Comparison of ENCODE assay signal across 8 cellular contexts in genomic region chr7:102236592-102237287, GRCh38. TPM values are rescaled to one million over a fixed set of nuclear protein-coding genes. Genes with fewer than 3 reads are reported as not detected.
A peak's percentile ranks its signal among the peaks of the same experiment; 100 is the strongest.
DNase-seq lines count a peak whose midpoint lies in the region; ATAC-seq and TF ChIP-seq lines count a peak whose summit lies in the region.

No MANE protein-coding gene starts in this region.

- DNase-seq in HCEC 1CT, result peak; percentile 55
- DNase-seq in NCI-H748 treated with DMSO at 0.1 percent for 48 hours (lab: John Stamatoyannopoulos, UW), result peak; percentile 46
- peak; percentile 75 for DNase-seq in activated CD8-positive, alpha-beta memory T cell treated with anti-CD3 and anti-CD28 coated beads for 24 hours
- DNase-seq in naive thymus-derived CD8-positive, alpha-beta T cell, result peak in 9 of 10 donors; percentile 4 to 65 (median 33)
- no peak for DNase-seq in thoracic aorta (ENCODE audit: low spot score)

- H3K27me3 ChIP-seq in thoracic aorta (replicated peaks; ENCODE audit: insufficient read depth), result no peaks in the 10 kb centered on the region

- peak; percentile 81 for ATAC-seq in esophagus mucosa
- no peak for ATAC-seq in naive thymus-derived CD8-positive, alpha-beta T cell
- peak; percentile 50 for ATAC-seq in thoracic aorta (ENCODE audit: insufficient number of reproducible peaks, low FRiP score, low read depth)
- ATAC-seq in GM21528 (IDR thresholded peaks at IDR 0.05; ENCODE audit: low FRiP score, unreplicated experiment), result no peak

- no peak overlapping the region for H3K4me3 ChIP-seq in thoracic aorta

- POLR2A ChIA-PET in naive thymus-derived CD8-positive, alpha-beta T cell (lab: Charles Lee), result no interaction called here

- no peaks in the 10 kb centered on the region for H3K9me3 Mint-ChIP-seq in naive thymus-derived CD8-positive, alpha-beta T cell

- H3K27ac Mint-ChIP-seq in naive thymus-derived CD8-positive, alpha-beta T cell, result peak overlapping the region in 3 of 10 donors; percentile 7 to 66 (median 28)

- H3K9me3 ChIP-seq in thoracic aorta, result no peaks in the 10 kb centered on the region

- H3K36me3 Mint-ChIP-seq in naive thymus-derived CD8-positive, alpha-beta T cell, result peaks cover 0 to 78% (median 10%) of the 10 kb centered on the region in 3 donors

- peaks cover 30% of the 10 kb centered on the region for H3K36me3 ChIP-seq in thoracic aorta

- H3K27me3 Mint-ChIP-seq in naive thymus-derived CD8-positive, alpha-beta T cell, result no peaks in the 10 kb centered on the region

- H3K27ac ChIP-seq in C4-2B (no peak overlapping the region), thoracic aorta (no peak overlapping the region)

- TF ChIP-seq CTCF in C4-2B (conservative IDR thresholded peaks at IDR 0.05), result peak; percentile 99
- TF ChIP-seq CTCF in thoracic aorta (IDR thresholded peaks at IDR 0.05), result peak; percentile 76

- peaks cover 0 to 9% of the 10 kb centered on the region in 2 donors for H3K4me1 ChIP-seq in thoracic aorta (ENCODE audit: control insufficient read depth in 1 of 2, low read depth in 2 of 2)

- H3K4me3 Mint-ChIP-seq in naive thymus-derived CD8-positive, alpha-beta T cell, result no peak overlapping the region

- peaks cover 0 to 2% (median 0%) of the 10 kb centered on the region in 4 donors for H3K4me1 Mint-ChIP-seq in naive thymus-derived CD8-positive, alpha-beta T cell

RNA-seq across cellular contexts. Expression of gene SH2B2, which starts 49.9 kb away (rescaled TPM):
- total RNA-seq in esophagus mucosa (1.1 TPM), thoracic aorta (10 to 100 TPM; 10.0 to 30.2 TPM)
- 1 to 10 TPM; 2.7 to 3.8 TPM for total RNA-seq in naive thymus-derived CD8-positive, alpha-beta T cell
- under 1 TPM in 2 of 3 donors, not detected in 1; 0.17 to 0.31 TPM for polyA plus RNA-seq in naive thymus-derived CD8-positive, alpha-beta T cell

Comparison
In these comparisons a context has a peak if more than half of its experiments do, and no peak if none do; other contexts are left out.
1. ATAC-seq: peak in esophagus mucosa (single experiment) and thoracic aorta (single experiment); none in naive thymus-derived CD8-positive, alpha-beta T cell (0 of 2) and GM21528 (single experiment).